1 cellular context compared by ENCODE assay signal in the genomic region with DNA sequence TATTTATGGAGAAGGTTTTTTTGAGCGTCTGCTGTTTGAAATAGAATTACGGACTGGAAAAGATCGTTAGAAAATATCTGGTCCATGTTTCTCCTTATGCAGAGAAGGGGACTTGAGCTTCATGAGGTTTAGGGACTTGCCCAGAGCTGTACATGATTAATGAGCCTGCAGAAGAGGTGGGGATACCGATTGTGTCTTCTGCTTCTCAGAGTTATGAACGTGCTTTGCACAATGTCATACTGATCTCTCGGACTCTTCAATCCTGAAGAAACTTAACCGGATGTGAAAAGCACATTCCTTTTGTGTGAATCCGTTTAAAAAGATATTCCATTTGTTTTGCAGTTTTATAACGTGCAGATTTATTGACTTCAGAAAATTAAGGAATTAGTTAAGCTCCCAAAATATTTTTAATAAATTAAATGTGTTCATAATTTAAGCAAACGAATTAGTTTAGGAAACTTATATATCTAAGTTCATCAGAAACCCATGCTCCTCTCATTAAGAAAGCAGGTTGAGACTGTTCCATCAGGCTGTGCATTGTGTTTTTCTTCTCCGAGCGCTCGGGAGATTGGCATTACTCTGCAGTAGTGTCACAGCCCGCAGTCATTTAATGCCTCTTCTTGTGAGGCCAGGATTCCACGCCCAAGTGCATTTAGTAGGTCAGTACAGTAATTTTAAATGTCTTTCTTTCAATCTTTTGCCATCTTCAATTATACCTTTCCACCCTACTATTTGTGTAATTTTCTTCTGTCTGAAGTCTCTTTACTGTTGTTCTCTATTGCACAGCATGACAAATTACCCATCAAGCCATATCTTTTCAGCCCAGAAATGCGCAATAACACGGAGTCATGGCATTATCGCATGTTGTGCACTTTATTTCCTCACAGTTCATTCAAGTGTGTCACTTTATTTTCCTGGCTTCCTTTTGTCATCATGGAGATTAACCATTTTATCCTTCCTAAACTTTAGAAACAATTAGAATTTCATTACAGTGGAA.
TF ChIP-seq lines count a peak whose summit lies in the region.

No MANE protein-coding gene starts in this region.

TF ChIP-seq in HepG2, 621 proteins besides CTCF, POLR2A, EP300 and RAD21 (continued from another document):
- TF ChIP-seq ZNF607 (CRISPR knock-in tag; IDR thresholded peaks at IDR 0.05; ENCODE audit: borderline replicate concordance) (no peak), EEA1 (CRISPR knock-in tag; IDR thresholded peaks at IDR 0.05; ENCODE audit: borderline replicate concordance) (no peak), E2F5 (CRISPR knock-in tag; conservative IDR thresholded peaks at IDR 0.05) (no peak), PITX1 (CRISPR knock-in tag; IDR thresholded peaks at IDR 0.05) (no peak), ZNF256 (CRISPR knock-in tag; conservative IDR thresholded peaks at IDR 0.05) (no peak), TCF12 (IDR thresholded peaks at IDR 0.05) (no peak), TCF12 (CRISPR knock-in tag; IDR thresholded peaks at IDR 0.05) (no peak), MED13 (CRISPR knock-in tag; IDR thresholded peaks at IDR 0.05) (no peak), NCOR1 (IDR thresholded peaks at IDR 0.05; ENCODE audit: borderline replicate concordance, low read length) (no peak), HDAC2 (CRISPR knock-in tag; IDR thresholded peaks at IDR 0.05) (no peak), REXO4 (CRISPR knock-in tag; IDR thresholded peaks at IDR 0.05; ENCODE audit: borderline replicate concordance) (no peak)
